In genomic region chr2:42051168-42052125, GRCh38 we compare ENCODE assay signal across 10 cellular contexts. TPM values are rescaled to one million over a fixed set of nuclear protein-coding genes. Genes with fewer than 3 reads are reported as not detected.
DNase-seq lines count a peak whose midpoint lies in the region; TF ChIP-seq lines count a peak whose summit lies in the region.
"Had no signal": no experiment of that assay in that cellular context is flagged by ENCODE, and none has a peak within 500 bp of the region (broad histone marks: within the 10 kb centered on the region; RNA-seq: fewer than 3 reads in every experiment).

No MANE protein-coding gene starts in this region.

- WGBS in endodermal cell (ENCODE audit: insufficient coverage in 1 of 2, insufficient read length in 1 of 2), 2 experiments: 50 to 76% methylated on average over 1 to 16 of the region's 16 CpGs

- H3K9me3 ChIP-seq in SJCRH30 (replicated peaks): no peaks in the 10 kb centered on the region
- no peaks in the 10 kb centered on the region for H3K9me3 ChIP-seq in endodermal cell (ENCODE audit: control insufficient read depth, low read length)
- H3K9me3 ChIP-seq in mucosa of stomach (ENCODE audit: control insufficient read depth, low read length): no peaks in the 10 kb centered on the region
- no peaks in the 10 kb centered on the region for H3K9me3 ChIP-seq in tibial artery

- no peak for TF ChIP-seq CTCF in endodermal cell (conservative IDR thresholded peaks at IDR 0.05)
- no peak for TF ChIP-seq CTCF in tibial artery (IDR thresholded peaks at IDR 0.05)

- H3K36me3 Mint-ChIP-seq in endodermal cell (ENCODE audit: low read depth): peaks cover 36% of the 10 kb centered on the region
- no peaks in the 10 kb centered on the region for H3K36me3 Mint-ChIP-seq in activated CD4-positive, alpha-beta T cell treated with anti-CD3 and anti-CD28 coated beads, Interleukin-2, amount 10 ng/mL, durations not matched to agents 7 days and 5 days (ENCODE audit: low read depth)
- no peaks in the 10 kb centered on the region for H3K36me3 Mint-ChIP-seq in activated CD4-positive, alpha-beta T cell treated with anti-CD3 and anti-CD28 coated beads, Interleukin-2, amount 10 ng/mL, durations not matched to agents 24 days and 14 days (ENCODE audit: low read depth)

- H3K4me3 ChIP-seq in SJCRH30: peak overlapping the region; percentile 99
- peak overlapping the region; percentile 90 for H3K4me3 ChIP-seq in endodermal cell (ENCODE audit: low read length)
- H3K4me3 ChIP-seq in mucosa of stomach (ENCODE audit: low read length): no peak overlapping the region
- peak overlapping the region; percentile 79 to 94 for H3K4me3 ChIP-seq in tibial artery

- peaks cover 64% of the 10 kb centered on the region for H3K4me1 Mint-ChIP-seq in endodermal cell
- no peaks in the 10 kb centered on the region for H3K4me1 Mint-ChIP-seq in activated CD4-positive, alpha-beta T cell treated with anti-CD3 and anti-CD28 coated beads, Interleukin-2, amount 10 ng/mL, durations not matched to agents 7 days and 5 days
- H3K4me1 Mint-ChIP-seq in activated CD4-positive, alpha-beta T cell treated with anti-CD3 and anti-CD28 coated beads, Interleukin-2, amount 10 ng/mL, durations not matched to agents 24 days and 14 days: peaks cover 3% of the 10 kb centered on the region

- H3K27me3 ChIP-seq in SJCRH30 (no peaks in the 10 kb centered on the region), endodermal cell (ENCODE audit: control insufficient read depth, insufficient read depth, low read length, poor library complexity, severe bottlenecking) (no peaks in the 10 kb centered on the region), mucosa of stomach (ENCODE audit: control insufficient read depth, insufficient read depth, low read length) (peaks cover 7% of the 10 kb centered on the region), tibial artery (no peaks in the 10 kb centered on the region)

- H3K36me3 ChIP-seq in SJCRH30: peaks cover 78% of the 10 kb centered on the region
- H3K36me3 ChIP-seq in endodermal cell (ENCODE audit: control insufficient read depth, insufficient read depth, low read length): peaks cover 32% of the 10 kb centered on the region
- no peaks in the 10 kb centered on the region for H3K36me3 ChIP-seq in mucosa of stomach (ENCODE audit: control insufficient read depth, insufficient read depth, low read length)
- H3K36me3 ChIP-seq in tibial artery: peaks cover 15 to 18% (median 16%) of the 10 kb centered on the region in 3 donors

- H3K27me3 Mint-ChIP-seq in endodermal cell (ENCODE audit: insufficient read depth): peaks cover 8% of the 10 kb centered on the region
- H3K27me3 Mint-ChIP-seq in activated CD4-positive, alpha-beta T cell treated with anti-CD3 and anti-CD28 coated beads, Interleukin-2, amount 10 ng/mL, durations not matched to agents 7 days and 5 days: peaks cover 39% of the 10 kb centered on the region
- peaks cover 29% of the 10 kb centered on the region for H3K27me3 Mint-ChIP-seq in activated CD4-positive, alpha-beta T cell treated with anti-CD3 and anti-CD28 coated beads, Interleukin-2, amount 10 ng/mL, durations not matched to agents 24 days and 14 days

- H3K4me3 Mint-ChIP-seq in endodermal cell: peak overlapping the region; percentile 88
- H3K4me3 Mint-ChIP-seq in activated CD4-positive, alpha-beta T cell treated with anti-CD3 and anti-CD28 coated beads, Interleukin-2, amount 10 ng/mL, durations not matched to agents 7 days and 5 days: no peak overlapping the region
- no peak overlapping the region for H3K4me3 Mint-ChIP-seq in activated CD4-positive, alpha-beta T cell treated with anti-CD3 and anti-CD28 coated beads, Interleukin-2, amount 10 ng/mL, durations not matched to agents 24 days and 14 days

- H3K9ac ChIP-seq in endodermal cell (ENCODE audit: extremely low read depth, low read length, poor library complexity, severe bottlenecking) (no peak overlapping the region), mucosa of stomach (ENCODE audit: low read length) (peak overlapping the region; percentile 90)

- CTCF ChIA-PET in activated CD4-positive, alpha-beta T cell treated with anti-CD3 and anti-CD28 coated beads, Interleukin-2, amount 10 ng/mL, durations not matched to agents 7 days and 5 days (lab: Charles Lee): no interaction called here

- H3K27ac Mint-ChIP-seq in endodermal cell: no peak overlapping the region
- no peak overlapping the region for H3K27ac Mint-ChIP-seq in activated CD4-positive, alpha-beta T cell treated with anti-CD3 and anti-CD28 coated beads, Interleukin-2, amount 10 ng/mL, durations not matched to agents 7 days and 5 days
- no peak overlapping the region for H3K27ac Mint-ChIP-seq in activated CD4-positive, alpha-beta T cell treated with anti-CD3 and anti-CD28 coated beads, Interleukin-2, amount 10 ng/mL, durations not matched to agents 24 days and 14 days

- H3K4me1 ChIP-seq in SJCRH30 (peaks cover 47% of the 10 kb centered on the region), endodermal cell (ENCODE audit: control insufficient read depth, insufficient read depth, low read length) (peaks cover 9% of the 10 kb centered on the region), mucosa of stomach (ENCODE audit: control insufficient read depth, insufficient read depth, low read length) (peaks cover 85% of the 10 kb centered on the region), tibial artery (peaks cover 26 to 67% (median 64%) of the 10 kb centered on the region in 4 donors)

- H3K27ac ChIP-seq in SJCRH30 (no peak overlapping the region), endodermal cell (ENCODE audit: low read depth, low read length) (peak overlapping the region; percentile 41), tibial artery (peak overlapping the region; percentile 86 to 97)

- intact Hi-C loops in tibial artery (cut with DNase I; ENCODE audit: low total_unique reads): no loop called here
- intact Hi-C loops in activated CD4-positive, alpha-beta T cell treated with anti-CD3 and anti-CD28 coated beads, Interleukin-2, amount 10 ng/mL, durations not matched to agents 24 days and 14 days (cut with micrococcal nuclease): no loop called here

- POLR2A ChIA-PET in activated CD4-positive, alpha-beta T cell treated with anti-CD3 and anti-CD28 coated beads, Interleukin-2, amount 10 ng/mL, durations not matched to agents 7 days and 5 days (lab: Charles Lee): no interaction called here

- no peaks in the 10 kb centered on the region for H3K9me3 Mint-ChIP-seq in endodermal cell
- H3K9me3 Mint-ChIP-seq in activated CD4-positive, alpha-beta T cell treated with anti-CD3 and anti-CD28 coated beads, Interleukin-2, amount 10 ng/mL, durations not matched to agents 7 days and 5 days: no peaks in the 10 kb centered on the region
- H3K9me3 Mint-ChIP-seq in activated CD4-positive, alpha-beta T cell treated with anti-CD3 and anti-CD28 coated beads, Interleukin-2, amount 10 ng/mL, durations not matched to agents 24 days and 14 days: no peaks in the 10 kb centered on the region

- DNase-seq in SJCRH30 (no peak), endodermal cell (no peak), tibial artery (no peak), NCI-H510A treated with DMSO at 0.1 percent for 48 hours (lab: John Stamatoyannopoulos, UW) (no peak), HuH-7.5 (ENCODE audit: low spot score) (no peak)
- no peak for DNase-seq in activated CD4-positive, alpha-beta T cell treated with anti-CD3 and anti-CD28 coated beads, Interleukin-2, amount 10 ng/mL, durations not matched to agents 7 days and 5 days
- DNase-seq in activated CD4-positive, alpha-beta T cell treated with anti-CD3 and anti-CD28 coated beads, Interleukin-2, amount 10 ng/mL, durations not matched to agents 24 days and 14 days: no peak
- DNase-seq: DMS79, NCI-H2227 treated with DMSO at 0.1 percent for 48 hours had no signal

RNA-seq across cellular contexts. Expression of gene PKDCC, which starts 3.6 kb away (rescaled TPM):
- total RNA-seq in SJCRH30 (2014; rRNA removed; shearing (Covaris generic)): 361 and 363 TPM in 2 replicates
- 100 to 1,000 TPM in 1 of 2 donors, 10 to 100 TPM in 1; 85.3 to 105 TPM for total RNA-seq in endodermal cell
- 124 TPM for polyA plus RNA-seq in endodermal cell (2013, experiment 1 of 2)
- 112 TPM for polyA plus RNA-seq in endodermal cell (2013, experiment 2 of 2)
- total RNA-seq in activated CD4-positive, alpha-beta T cell treated with anti-CD3 and anti-CD28 coated beads, Interleukin-2, amount 10 ng/mL, durations not matched to agents 7 days and 5 days: not detected
- total RNA-seq in activated CD4-positive, alpha-beta T cell treated with anti-CD3 and anti-CD28 coated beads, Interleukin-2, amount 10 ng/mL, durations not matched to agents 24 days and 14 days: not detected in 2 replicates

Comparison
In these comparisons a context has a peak if more than half of its experiments do, and no peak if none do; other contexts are left out.
1. RNA of gene PKDCC, which starts 3.6 kb away (total RNA-seq): 361 to 363 TPM in SJCRH30 and 85.3 to 105 TPM in endodermal cell; not detected in activated CD4-positive, alpha-beta T cell treated with anti-CD3 and anti-CD28 coated beads, Interleukin-2, amount 10 ng/mL, durations not matched to agents 24 days and 14 days and not detected in activated CD4-positive, alpha-beta T cell treated with anti-CD3 and anti-CD28 coated beads, Interleukin-2, amount 10 ng/mL, durations not matched to agents 7 days and 5 days; every median in the first group is over 10 times any median in the second.